26 cellular contexts compared by ENCODE assay signal in genomic region chr10:99525897-99526296, GRCh38. TPM values are rescaled to one million over a fixed set of nuclear protein-coding genes. Genes with fewer than 3 reads are reported as not detected.
"Had no signal": no experiment of that assay in that cellular context is flagged by ENCODE, and none has a peak within 500 bp of the region (broad histone marks: within the 10 kb centered on the region; RNA-seq: fewer than 3 reads in every experiment).

No MANE protein-coding gene starts in this region.

- H3K4me3 Mint-ChIP-seq: activated CD4-positive, alpha-beta T cell treated with anti-CD3 and anti-CD28 coated beads, Interleukin-2, amount 10 ng/mL, durations not matched to agents 24 days and 14 days; activated naive CD8-positive, alpha-beta T cell treated with anti-CD3 and anti-CD28 coated beads, Interleukin-2, amount 50 U/mL, for 24 hours; activated T-cell treated with anti-CD3 and anti-CD28 coated beads, Interleukin-2, amount 50 U/mL, for 4 hours; T-helper 17 cell had no signal

- H3K36me3 ChIP-seq: ascending aorta had no signal

- H3K9me3 Mint-ChIP-seq: activated CD4-positive, alpha-beta T cell treated with anti-CD3 and anti-CD28 coated beads, Interleukin-2, amount 10 ng/mL, durations not matched to agents 24 days and 14 days; activated naive CD4-positive, alpha-beta T cell treated with anti-CD3 and anti-CD28 coated beads, Interleukin-2, amount 50 U/mL, for 72 hours; activated naive CD8-positive, alpha-beta T cell treated with anti-CD3 and anti-CD28 coated beads, Interleukin-2, amount 50 U/mL, for 24 hours; activated T-cell treated with anti-CD3 and anti-CD28 coated beads, Interleukin-2, amount 50 U/mL, for 4 hours; WTC11 had no signal

- H3K27ac Mint-ChIP-seq: activated CD4-positive, alpha-beta T cell treated with anti-CD3 and anti-CD28 coated beads, Interleukin-2, amount 10 ng/mL, durations not matched to agents 24 days and 14 days; activated naive CD4-positive, alpha-beta T cell treated with anti-CD3 and anti-CD28 coated beads, Interleukin-2, amount 50 U/mL, for 72 hours; activated naive CD8-positive, alpha-beta T cell treated with anti-CD3 and anti-CD28 coated beads, Interleukin-2, amount 50 U/mL, for 24 hours; T-helper 17 cell; WTC11 had no signal

- H3K9me3 ChIP-seq: ascending aorta, body of pancreas had no signal

- H3K27ac ChIP-seq: ascending aorta had no signal

- H3K4me1 ChIP-seq: ascending aorta had no signal

- DNase-seq: activated CD4-positive, alpha-beta T cell treated with anti-CD3 and anti-CD28 coated beads for 1 hour; activated CD4-positive, alpha-beta T cell treated with anti-CD3 and anti-CD28 coated beads, Interleukin-2, amount 10 ng/mL, durations not matched to agents 24 days and 14 days; activated CD4-positive, alpha-beta T cell treated with anti-CD3 and anti-CD28 coated beads, Interleukin-2, amount 50 U/mL, for 48 hours; activated CD8-positive, alpha-beta memory T cell treated with anti-CD3 and anti-CD28 coated beads for 24 hours; activated effector memory CD4-positive, alpha-beta T cell treated with anti-CD3 and anti-CD28 coated beads, Interleukin-2, amount 50 U/mL, for 16 hours; activated naive CD4-positive, alpha-beta T cell treated with Interleukin-2 at 50 U/mL for 16 hours; activated naive CD8-positive, alpha-beta T cell treated with anti-CD3 and anti-CD28 coated beads, Interleukin-2, amount 50 U/mL, for 24 hours; activated T-cell treated with anti-CD3 and anti-CD28 coated beads, Interleukin-2, amount 50 U/mL, for 4 hours; amniotic stem cell; body of pancreas; central memory CD4-positive, alpha-beta T cell; Kasumi-1; NCI-H1105 treated with DMSO at 0.1 percent for 48 hours; NCI-H1436 treated with DMSO at 0.1 percent for 48 hours; NCI-H187; NCI-H2081 treated with DMSO at 0.1 percent for 48 hours; NCI-H446; NCI-H524; PC-3; SHP77 treated with DMSO at 0.1 percent for 48 hours; T-helper 17 cell; T-helper 9 cell had no signal

- ATAC-seq: activated naive CD4-positive, alpha-beta T cell treated with anti-CD3 and anti-CD28 coated beads, Interleukin-2, amount 50 U/mL, for 72 hours; activated naive CD8-positive, alpha-beta T cell treated with anti-CD3 and anti-CD28 coated beads, Interleukin-2, amount 50 U/mL, for 24 hours; activated T-cell treated with anti-CD3 and anti-CD28 coated beads, Interleukin-2, amount 50 U/mL, for 4 hours; body of pancreas; PC-3; T-helper 17 cell; WTC11 had no signal

- H3K4me3 ChIP-seq: ascending aorta, body of pancreas had no signal

RNA-seq across cellular contexts. Expression of gene NKX2-3, which starts 6.8 kb away (rescaled TPM):
- total RNA-seq: activated CD4-positive, alpha-beta T cell treated with anti-CD3 and anti-CD28 coated beads, Interleukin-2, amount 10 ng/mL, durations not matched to agents 24 days and 14 days; activated naive CD4-positive, alpha-beta T cell treated with anti-CD3 and anti-CD28 coated beads, Interleukin-2, amount 50 U/mL, for 72 hours; activated T-cell treated with anti-CD3 and anti-CD28 coated beads, Interleukin-2, amount 50 U/mL, for 4 hours; ascending aorta; bronchial epithelial cell; T-helper 17 cell; WTC11 had no signal
